Comparison of ENCODE assay signal across 1 cellular context in the genomic region with DNA sequence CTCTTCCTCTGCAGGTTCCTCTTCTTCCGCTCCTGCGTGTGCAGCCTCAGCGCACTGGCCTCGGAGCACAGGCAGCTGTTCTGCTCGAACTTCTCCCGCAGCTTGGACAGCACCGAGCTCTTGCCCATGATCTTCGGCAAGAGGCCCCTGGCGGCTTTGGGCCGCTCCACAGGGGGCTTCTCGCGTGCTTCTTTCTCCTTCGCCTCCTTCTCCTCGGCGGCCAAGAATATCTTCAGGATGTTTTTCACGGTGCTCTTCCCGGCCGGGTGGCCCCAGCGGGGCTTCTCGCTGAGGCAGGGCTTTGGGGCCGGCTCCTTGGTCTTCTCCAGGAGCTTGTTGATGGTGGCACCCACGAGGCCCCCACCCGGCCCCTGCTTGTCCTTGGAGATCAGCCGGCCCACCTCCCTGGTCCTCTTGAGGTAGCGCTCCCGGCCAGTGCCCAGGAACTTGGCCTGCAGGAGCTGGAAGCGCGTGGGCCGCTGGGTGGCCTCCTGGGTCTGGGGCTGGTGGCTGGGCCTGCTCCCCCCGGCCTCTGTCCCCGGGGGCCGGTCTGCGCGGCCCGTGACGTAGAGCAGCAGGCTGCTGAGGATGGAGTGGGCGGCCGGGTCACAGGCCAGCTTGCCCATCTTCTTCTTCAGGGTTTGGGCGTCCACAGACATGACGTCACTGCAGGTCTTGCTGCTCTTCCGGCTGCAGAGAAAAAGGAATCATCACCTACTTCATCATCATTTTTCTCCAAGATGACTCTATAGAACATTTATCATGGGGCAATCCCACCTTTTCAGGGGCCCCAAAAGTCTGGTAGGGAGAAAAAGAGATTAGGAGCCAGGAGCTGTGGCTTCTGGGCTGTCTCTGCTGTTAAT.
TF ChIP-seq lines count a peak whose summit lies in the region.

No MANE protein-coding gene starts in this region.

TF ChIP-seq in HepG2, 621 proteins besides CTCF, POLR2A, EP300 and RAD21:
- TF ChIP-seq ATF7 (IDR thresholded peaks at IDR 0.05) (peak; percentile 89), ATF7 (CRISPR knock-in tag; IDR thresholded peaks at IDR 0.05) (no peak), CREB1 (IDR thresholded peaks at IDR 0.05) (peak; percentile 94), CREB1 (CRISPR knock-in tag; IDR thresholded peaks at IDR 0.05) (no peak), ZNF720 (CRISPR knock-in tag; IDR thresholded peaks at IDR 0.05) (no peak), NFE2L1 (CRISPR knock-in tag; IDR thresholded peaks at IDR 0.05; ENCODE audit: borderline replicate concordance) (no peak), ZNF878 (CRISPR knock-in tag; IDR thresholded peaks at IDR 0.05) (no peak), GATAD1 (CRISPR knock-in tag; IDR thresholded peaks at IDR 0.05) (no peak), ZBTB7B (CRISPR knock-in tag; IDR thresholded peaks at IDR 0.05) (no peak), NR1H2 (CRISPR knock-in tag; IDR thresholded peaks at IDR 0.05; ENCODE audit: borderline replicate concordance, low read depth) (no peak), ZFAT (CRISPR knock-in tag; conservative IDR thresholded peaks at IDR 0.05) (no peak)
- TF ChIP-seq, protein P1, sequence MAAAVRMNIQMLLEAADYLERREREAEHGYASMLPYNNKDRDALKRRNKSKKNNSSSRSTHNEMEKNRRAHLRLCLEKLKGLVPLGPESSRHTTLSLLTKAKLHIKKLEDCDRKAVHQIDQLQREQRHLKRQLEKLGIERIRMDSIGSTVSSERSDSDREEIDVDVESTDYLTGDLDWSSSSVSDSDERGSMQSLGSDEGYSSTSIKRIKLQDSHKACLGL (CRISPR knock-in tag; IDR thresholded peaks at IDR 0.05), result no peak
